23 cellular contexts compared by ENCODE assay signal in the genomic region with DNA sequence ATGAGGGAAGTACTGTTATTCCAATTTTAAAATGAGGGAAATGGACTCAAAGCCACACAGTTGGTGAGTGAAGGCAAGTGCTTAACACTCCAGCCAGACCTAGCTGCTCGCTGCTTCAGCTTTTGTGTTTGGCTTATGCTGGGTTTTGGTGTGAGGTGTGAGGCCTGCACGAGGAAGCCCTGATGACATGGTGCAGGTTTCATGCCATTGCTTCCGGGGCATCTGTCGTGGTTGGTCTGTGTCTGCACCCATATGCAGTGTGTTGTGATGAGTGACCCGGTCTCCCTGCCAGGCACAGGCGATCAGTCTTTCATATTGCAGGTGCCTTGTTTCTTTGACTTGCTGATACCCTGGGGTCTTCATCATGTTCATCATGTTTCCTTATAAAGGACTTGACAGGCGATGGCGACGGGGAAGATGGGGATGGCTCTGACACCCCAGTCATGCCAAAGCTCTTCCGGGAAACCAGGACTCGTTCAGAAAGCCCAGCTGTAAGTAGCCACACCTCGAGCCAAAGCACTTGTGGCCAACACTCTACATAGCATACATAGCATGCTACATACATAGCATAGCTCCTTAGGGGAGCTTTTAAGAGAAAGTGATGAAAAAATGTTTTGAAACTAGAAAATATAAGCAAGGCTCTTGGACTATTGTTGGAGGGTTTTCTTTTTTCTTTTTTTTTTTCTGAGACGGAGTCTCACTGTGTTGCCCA.
"Had no signal": no experiment of that assay in that cellular context is flagged by ENCODE, and none has a peak within 500 bp of the region (broad histone marks: within the 10 kb centered on the region; RNA-seq: fewer than 3 reads in every experiment).

No MANE protein-coding gene starts in this region.

- H3K4me2 ChIP-seq: hepatocyte had no signal

- H2AFZ ChIP-seq: hepatocyte had no signal

- H3K9me3 Mint-ChIP-seq: natural killer cell; stimulated activated naive B cell treated with anti-CD40 and anti-IgM and Interleukin-4, amounts not matched to agents 10 μg/mL and 1 μg/mL and 100 μg/mL, for 72 hours; stimulated activated naive CD8-positive, alpha-beta T cell treated with anti-CD3 and anti-CD28 coated beads, Interleukin-15, Interleukin-2, amounts not matched to agents 100 ng/mL and 50 ng/mL, for 24 hours had no signal

- H3K27ac Mint-ChIP-seq: natural killer cell; stimulated activated naive B cell treated with anti-CD40 and anti-IgM and Interleukin-4, amounts not matched to agents 10 μg/mL and 1 μg/mL and 100 μg/mL, for 72 hours; stimulated activated naive CD8-positive, alpha-beta T cell treated with anti-CD3 and anti-CD28 coated beads, Interleukin-15, Interleukin-2, amounts not matched to agents 100 ng/mL and 50 ng/mL, for 24 hours had no signal

- FAIRE-seq: colon, kidney, small intestine had no signal

- H3K4me3 ChIP-seq: dorsolateral prefrontal cortex, gastrocnemius medialis, heart left ventricle, hepatocyte, ovary, psoas muscle, thoracic aorta, tibial nerve, vagina had no signal

- H3K4me3 Mint-ChIP-seq: natural killer cell; stimulated activated naive B cell treated with anti-CD40 and anti-IgM and Interleukin-4, amounts not matched to agents 10 μg/mL and 1 μg/mL and 100 μg/mL, for 72 hours; stimulated activated naive CD8-positive, alpha-beta T cell treated with anti-CD3 and anti-CD28 coated beads, Interleukin-15, Interleukin-2, amounts not matched to agents 100 ng/mL and 50 ng/mL, for 24 hours had no signal

- H3K9me3 ChIP-seq: gastrocnemius medialis, heart left ventricle, ovary, psoas muscle, thoracic aorta, tibial nerve, vagina had no signal

- H3K27ac ChIP-seq: dorsolateral prefrontal cortex, gastrocnemius medialis, heart left ventricle, hepatocyte, ovary, psoas muscle, thoracic aorta, tibial nerve, vagina had no signal

- H3K27me3 Mint-ChIP-seq: stimulated activated naive B cell treated with anti-CD40 and anti-IgM and Interleukin-4, amounts not matched to agents 10 μg/mL and 1 μg/mL and 100 μg/mL, for 72 hours; stimulated activated naive CD8-positive, alpha-beta T cell treated with anti-CD3 and anti-CD28 coated beads, Interleukin-15, Interleukin-2, amounts not matched to agents 100 ng/mL and 50 ng/mL, for 24 hours had no signal

- H3K27me3 ChIP-seq: dorsolateral prefrontal cortex, gastrocnemius medialis, heart left ventricle, hepatocyte, ovary, tibial nerve, vagina had no signal

- DNase-seq: dorsolateral prefrontal cortex; effector CD4-positive, alpha-beta T cell; gastrocnemius medialis; heart left ventricle; kidney; mammary epithelial cell; mesendoderm; natural killer cell; occipital lobe; ovary; psoas muscle; right cardiac atrium; small intestine; stimulated activated CD4-positive, alpha-beta T cell treated with anti-CD3 and anti-CD28 coated beads, Interleukin-15, amount 100 ng/mL, for 24 hours; stimulated activated CD4-positive, alpha-beta T cell treated with anti-CD3 and anti-CD28 coated beads, Interleukin-2, amount 100 ng/mL, for 48 hours; stimulated activated naive B cell treated with anti-CD40 and anti-IgM and Interleukin-4, amounts not matched to agents 10 μg/mL and 1 μg/mL and 100 μg/mL, for 72 hours had no signal

- H3K36me3 ChIP-seq: gastrocnemius medialis, ovary, thoracic aorta, vagina had no signal

- H3K4me1 ChIP-seq: heart left ventricle, tibial nerve, vagina had no signal

- H3K36me3 Mint-ChIP-seq: natural killer cell; stimulated activated naive B cell treated with anti-CD40 and anti-IgM and Interleukin-4, amounts not matched to agents 10 μg/mL and 1 μg/mL and 100 μg/mL, for 72 hours had no signal

- ATAC-seq: gastrocnemius medialis; heart left ventricle; left lobe of liver; natural killer cell; psoas muscle; right cardiac atrium; stimulated activated naive B cell treated with anti-CD40 and anti-IgM and Interleukin-4, amounts not matched to agents 10 μg/mL and 1 μg/mL and 100 μg/mL, for 72 hours had no signal

- H3K79me2 ChIP-seq: hepatocyte had no signal
